21 cellular contexts compared by ENCODE assay signal in genomic region chr12:32155041-32155440, GRCh38.
"Had no signal": no experiment of that assay in that cellular context is flagged by ENCODE, and none has a peak within 500 bp of the region (broad histone marks: within the 10 kb centered on the region; RNA-seq: fewer than 3 reads in every experiment).

No MANE protein-coding gene starts in this region.

- H3K9me3 Mint-ChIP-seq: activated CD4-positive, alpha-beta memory T cell treated with anti-CD3 and anti-CD28 coated beads, Interleukin-2, amount 10 ng/mL, durations not matched to agents 7 days and 5 days; activated naive CD8-positive, alpha-beta T cell treated with anti-CD3 and anti-CD28 coated beads for 36 hours; effector memory CD8-positive, alpha-beta T cell; stimulated activated naive CD8-positive, alpha-beta T cell treated with anti-CD3 and anti-CD28 coated beads, Interleukin-15, amount 100 ng/mL, for 72 hours had no signal

- H3K36me3 ChIP-seq: cardiac muscle cell, neutrophil, pancreas, right lobe of liver, suprapubic skin, transverse colon, uterus had no signal

- H3K4me1 Mint-ChIP-seq: activated CD4-positive, alpha-beta memory T cell treated with anti-CD3 and anti-CD28 coated beads, Interleukin-2, amount 10 ng/mL, durations not matched to agents 7 days and 5 days; activated CD4-positive, alpha-beta T cell treated with anti-CD3 and anti-CD28 coated beads for 36 hours; activated CD8-positive, alpha-beta memory T cell treated with anti-CD3 and anti-CD28 coated beads, Interleukin-2, amount 10 ng/mL, durations not matched to agents 7 days and 5 days; activated naive CD8-positive, alpha-beta T cell treated with anti-CD3 and anti-CD28 coated beads for 36 hours; stimulated activated naive CD8-positive, alpha-beta T cell treated with anti-CD3 and anti-CD28 coated beads, Interleukin-15, amount 100 ng/mL, for 72 hours had no signal

- H3K4me3 Mint-ChIP-seq: activated CD4-positive, alpha-beta memory T cell treated with anti-CD3 and anti-CD28 coated beads, Interleukin-2, amount 10 ng/mL, durations not matched to agents 7 days and 5 days; activated CD4-positive, alpha-beta T cell treated with anti-CD3 and anti-CD28 coated beads for 36 hours; activated CD8-positive, alpha-beta memory T cell treated with anti-CD3 and anti-CD28 coated beads, Interleukin-2, amount 10 ng/mL, durations not matched to agents 7 days and 5 days; activated naive CD8-positive, alpha-beta T cell treated with anti-CD3 and anti-CD28 coated beads for 36 hours; effector memory CD8-positive, alpha-beta T cell; naive thymus-derived CD4-positive, alpha-beta T cell; stimulated activated naive CD8-positive, alpha-beta T cell treated with anti-CD3 and anti-CD28 coated beads, Interleukin-15, amount 100 ng/mL, for 72 hours had no signal

- H3K36me3 Mint-ChIP-seq: activated CD8-positive, alpha-beta memory T cell treated with anti-CD3 and anti-CD28 coated beads, Interleukin-2, amount 10 ng/mL, durations not matched to agents 7 days and 5 days had no signal

- ATAC-seq: activated CD4-positive, alpha-beta T cell treated with anti-CD3 and anti-CD28 coated beads for 36 hours; activated CD8-positive, alpha-beta memory T cell treated with anti-CD3 and anti-CD28 coated beads, Interleukin-2, amount 10 ng/mL, durations not matched to agents 7 days and 5 days; effector memory CD8-positive, alpha-beta T cell; naive thymus-derived CD4-positive, alpha-beta T cell; pancreas; right lobe of liver; stimulated activated naive CD8-positive, alpha-beta T cell treated with anti-CD3 and anti-CD28 coated beads, Interleukin-15, amount 100 ng/mL, for 72 hours had no signal

- H3K9me3 ChIP-seq: neutrophil, pancreas, right lobe of liver, suprapubic skin, transverse colon, uterus had no signal

- H3K27ac ChIP-seq: hepatocyte, neutrophil, pancreas, right lobe of liver, suprapubic skin, transverse colon, uterus had no signal

- H3K27ac Mint-ChIP-seq: activated CD4-positive, alpha-beta memory T cell treated with anti-CD3 and anti-CD28 coated beads, Interleukin-2, amount 10 ng/mL, durations not matched to agents 7 days and 5 days; activated CD4-positive, alpha-beta T cell treated with anti-CD3 and anti-CD28 coated beads for 36 hours; activated CD8-positive, alpha-beta memory T cell treated with anti-CD3 and anti-CD28 coated beads, Interleukin-2, amount 10 ng/mL, durations not matched to agents 7 days and 5 days; activated naive CD8-positive, alpha-beta T cell treated with anti-CD3 and anti-CD28 coated beads for 36 hours; naive thymus-derived CD4-positive, alpha-beta T cell; stimulated activated naive CD8-positive, alpha-beta T cell treated with anti-CD3 and anti-CD28 coated beads, Interleukin-15, amount 100 ng/mL, for 72 hours had no signal

- H3K4me1 ChIP-seq: pancreas, right lobe of liver, suprapubic skin, transverse colon, uterus had no signal

- H3K4me3 ChIP-seq: cardiac muscle cell, hepatocyte, pancreas, right lobe of liver, smooth muscle cell, suprapubic skin, transverse colon, uterus had no signal

- H3K27me3 Mint-ChIP-seq: activated CD4-positive, alpha-beta memory T cell treated with anti-CD3 and anti-CD28 coated beads, Interleukin-2, amount 10 ng/mL, durations not matched to agents 7 days and 5 days; activated CD4-positive, alpha-beta T cell treated with anti-CD3 and anti-CD28 coated beads for 36 hours; activated CD8-positive, alpha-beta memory T cell treated with anti-CD3 and anti-CD28 coated beads, Interleukin-2, amount 10 ng/mL, durations not matched to agents 7 days and 5 days; activated naive CD8-positive, alpha-beta T cell treated with anti-CD3 and anti-CD28 coated beads for 36 hours; effector memory CD8-positive, alpha-beta T cell; naive thymus-derived CD4-positive, alpha-beta T cell; stimulated activated naive CD8-positive, alpha-beta T cell treated with anti-CD3 and anti-CD28 coated beads, Interleukin-15, amount 100 ng/mL, for 72 hours had no signal

- DNase-seq: activated CD4-positive, alpha-beta memory T cell treated with anti-CD3 and anti-CD28 coated beads, Interleukin-2, amount 10 ng/mL, durations not matched to agents 7 days and 5 days; activated CD4-positive, alpha-beta T cell treated with anti-CD3 and anti-CD28 coated beads for 36 hours; activated CD8-positive, alpha-beta memory T cell treated with anti-CD3 and anti-CD28 coated beads, Interleukin-2, amount 10 ng/mL, durations not matched to agents 7 days and 5 days; activated naive CD4-positive, alpha-beta T cell; activated naive CD8-positive, alpha-beta T cell treated with anti-CD3 and anti-CD28 coated beads for 36 hours; amniotic stem cell; effector memory CD8-positive, alpha-beta T cell; foreskin fibroblast; mesendoderm; naive thymus-derived CD4-positive, alpha-beta T cell; pancreas; right lobe of liver; stimulated activated CD4-positive, alpha-beta T cell treated with anti-CD3 and anti-CD28 coated beads, Interleukin-4, amount 100 ng/mL, for 1 hour; stimulated activated naive CD8-positive, alpha-beta T cell treated with anti-CD3 and anti-CD28 coated beads, Interleukin-15, amount 100 ng/mL, for 72 hours; transverse colon; uterus had no signal

- H3K27me3 ChIP-seq: cardiac muscle cell, hepatocyte, neutrophil, pancreas, right lobe of liver, suprapubic skin, transverse colon, uterus had no signal
